In genomic region chr7:5234852-5235831, GRCh38 we compare ENCODE assay signal across 1 cellular context.
TF ChIP-seq lines count a peak whose summit lies in the region.

No MANE protein-coding gene starts in this region.

TF ChIP-seq in IMR-90, 13 proteins besides CTCF, POLR2A, EP300 and RAD21:
- TF ChIP-seq MAFK (IDR thresholded peaks at IDR 0.05; ENCODE audit: low read depth, low read length) = no peak
- TF ChIP-seq NFE2L2 (IDR thresholded peaks at IDR 0.05; ENCODE audit: low read depth, low read length) = no peak
- no peak for TF ChIP-seq ELK1 (IDR thresholded peaks at IDR 0.05; ENCODE audit: borderline replicate concordance, low read depth, low read length)
- no peak for TF ChIP-seq MAZ (IDR thresholded peaks at IDR 0.05; ENCODE audit: borderline replicate concordance, low read depth, low read length)
- no peak for TF ChIP-seq RCOR1 (IDR thresholded peaks at IDR 0.05; ENCODE audit: insufficient replicate concordance, low read length)
- no peak for TF ChIP-seq CEBPB (IDR thresholded peaks at IDR 0.05; ENCODE audit: low read depth, low read length)
- no peak for TF ChIP-seq BHLHE40 (IDR thresholded peaks at IDR 0.05; ENCODE audit: low read depth, low read length)
- no peak for TF ChIP-seq MXI1 (IDR thresholded peaks at IDR 0.05; ENCODE audit: borderline replicate concordance, low read depth, low read length)
- no peak for TF ChIP-seq FOS (IDR thresholded peaks at IDR 0.05; ENCODE audit: low read depth, low read length)
- TF ChIP-seq USF2 (IDR thresholded peaks at IDR 0.05; ENCODE audit: low read depth, low read length) = no peak
- no peak for TF ChIP-seq SMC3 (IDR thresholded peaks at IDR 0.05; ENCODE audit: low read depth, low read length)
- no peak for TF ChIP-seq CHD1 (IDR thresholded peaks at IDR 0.05; ENCODE audit: low read depth, low read length)
- no peak for TF ChIP-seq RFX5 (IDR thresholded peaks at IDR 0.05; ENCODE audit: low read depth, low read length)
